24 cellular contexts compared by ENCODE assay signal in genomic region chr5:81286059-81286617, GRCh38. TPM values are rescaled to one million over a fixed set of nuclear protein-coding genes. Genes with fewer than 3 reads are reported as not detected.
"Had no signal": no experiment of that assay in that cellular context is flagged by ENCODE, and none has a peak within 500 bp of the region (broad histone marks: within the 10 kb centered on the region; RNA-seq: fewer than 3 reads in every experiment).

No MANE protein-coding gene starts in this region.

- H3K9me3 Mint-ChIP-seq: dendritic cell treated with granulocyte-macrophage colony-stimulating factor and Interleukin-4, amounts not matched to agents 40 ng/mL and 50 ng/mL, for 4 days had no signal

- H3K4me1 ChIP-seq: ascending aorta, breast epithelium, heart right ventricle, right atrium auricular region had no signal

- DNase-seq: activated CD4-positive, CD25-positive, alpha-beta regulatory T cell treated with anti-CD3 and anti-CD28 coated beads, Interleukin-2, amount 50 U/mL, for 72 hours; activated naive CD4-positive, alpha-beta T cell treated with anti-CD3 and anti-CD28 coated beads, Interleukin-2, amount 10 ng/mL, durations not matched to agents 7 days and 5 days; effector memory CD4-positive, alpha-beta T cell; heart right ventricle; islet precursor cell; left ventricle myocardium superior; nephron progenitor cell; stimulated activated CD4-positive, alpha-beta T cell treated with anti-CD3 and anti-CD28 coated beads, Interleukin-4, amount 100 ng/mL, for 4 hours; stimulated activated CD8-positive, alpha-beta memory T cell treated with anti-CD3 and anti-CD28 coated beads, Interleukin-4, amount 100 ng/mL, for 48 hours; stimulated activated naive CD8-positive, alpha-beta T cell treated with anti-CD3 and anti-CD28 coated beads, Interleukin-15, Interleukin-2, amounts not matched to agents 100 U/mL and 50 U/mL, for 24 hours; T1000 had no signal

- H3K4me1 Mint-ChIP-seq: nephron progenitor cell had no signal

- H3K27me3 Mint-ChIP-seq: activated naive CD4-positive, alpha-beta T cell treated with anti-CD3 and anti-CD28 coated beads, Interleukin-2, amount 10 ng/mL, durations not matched to agents 7 days and 5 days; dendritic cell treated with granulocyte-macrophage colony-stimulating factor and Interleukin-4, amounts not matched to agents 40 ng/mL and 50 ng/mL, for 4 days; memory B cell; progenitor cell of endocrine pancreas; type B pancreatic cell had no signal

- ATAC-seq: gastroesophageal sphincter; heart right ventricle; left ventricle myocardium superior; stimulated activated naive CD8-positive, alpha-beta T cell treated with anti-CD3 and anti-CD28 coated beads, Interleukin-15, Interleukin-2, amounts not matched to agents 100 U/mL and 50 U/mL, for 24 hours had no signal

- H3K27ac Mint-ChIP-seq: activated naive CD4-positive, alpha-beta T cell treated with anti-CD3 and anti-CD28 coated beads, Interleukin-2, amount 10 ng/mL, durations not matched to agents 7 days and 5 days; activated T-helper 2 cell treated with anti-CD3 and anti-CD28 coated beads, Interferon-gamma antibody, Interleukin-2, Interleukin-4, amounts not matched to agents 10 μg/mL and 5 μg/mL and 100 μg/mL, durations not matched to agents 14 hours and 24 hours and 36 hours; dendritic cell treated with granulocyte-macrophage colony-stimulating factor and Interleukin-4, amounts not matched to agents 40 ng/mL and 50 ng/mL, for 4 days; memory B cell; nephron progenitor cell; progenitor cell of endocrine pancreas; type B pancreatic cell had no signal

- H3K4me3 Mint-ChIP-seq: activated naive CD4-positive, alpha-beta T cell treated with anti-CD3 and anti-CD28 coated beads, Interleukin-2, amount 10 ng/mL, durations not matched to agents 7 days and 5 days; dendritic cell treated with granulocyte-macrophage colony-stimulating factor and Interleukin-4, amounts not matched to agents 40 ng/mL and 50 ng/mL, for 4 days; memory B cell; nephron progenitor cell; type B pancreatic cell had no signal

- H3K9me3 ChIP-seq: breast epithelium, gastroesophageal sphincter, suprapubic skin had no signal

- H3K4me3 ChIP-seq: ascending aorta, breast epithelium, gastroesophageal sphincter, heart right ventricle, right atrium auricular region, skin epidermis, suprapubic skin had no signal

- H3K27me3 ChIP-seq: ascending aorta, breast epithelium, gastroesophageal sphincter, heart right ventricle, right atrium auricular region, suprapubic skin had no signal

- H3K27ac ChIP-seq: ascending aorta, breast epithelium, gastroesophageal sphincter, heart right ventricle, right atrium auricular region, skin epidermis, suprapubic skin had no signal

- H3K36me3 ChIP-seq: breast epithelium, gastroesophageal sphincter, suprapubic skin had no signal

RNA-seq across cellular contexts. Expression of gene CKMT2, which starts 53.0 kb away (rescaled TPM):
- total RNA-seq: activated CD8-positive, alpha-beta memory T cell treated with anti-CD3 and anti-CD28 coated beads for 36 hours; activated T-helper 2 cell treated with anti-CD3 and anti-CD28 coated beads, Interferon-gamma antibody, Interleukin-2, Interleukin-4, amounts not matched to agents 10 μg/mL and 5 μg/mL and 100 μg/mL, durations not matched to agents 14 hours and 24 hours and 36 hours; epithelial cell of proximal tubule had no signal
